In genomic region chr20:50428463-50428828, GRCh38 we compare ENCODE assay signal across 24 cellular contexts.
"Had no signal": no experiment of that assay in that cellular context is flagged by ENCODE, and none has a peak within 500 bp of the region (broad histone marks: within the 10 kb centered on the region; RNA-seq: fewer than 3 reads in every experiment).

No MANE protein-coding gene starts in this region.

- H3K4me3 ChIP-seq: colonic mucosa, esophagus squamous epithelium, left lung, neural progenitor cell, right atrium auricular region, sigmoid colon, testis, tibial artery had no signal

- ATAC-seq: left lung; naive thymus-derived CD4-positive, alpha-beta T cell; stimulated activated memory B cell treated with anti-CD40 and anti-IgM and Interleukin-4, amounts not matched to agents 10 μg/mL and 1 μg/mL and 100 μg/mL, for 72 hours; stimulated activated naive CD8-positive, alpha-beta T cell treated with anti-CD3 and anti-CD28 coated beads, Interleukin-15, Interleukin-2, amounts not matched to agents 100 U/mL and 50 U/mL, for 24 hours had no signal

- DNase-seq: colonic mucosa; effector memory CD4-positive, alpha-beta T cell; erythroblast; esophagus squamous epithelium; head of caudate nucleus; left lung; mesendoderm; midbrain; naive thymus-derived CD4-positive, alpha-beta T cell; stimulated activated CD4-positive, alpha-beta T cell treated with anti-CD3 and anti-CD28 coated beads, Interleukin-4, amount 100 ng/mL, for 4 hours; stimulated activated naive CD8-positive, alpha-beta T cell treated with anti-CD3 and anti-CD28 coated beads, Interleukin-15, Interleukin-2, amounts not matched to agents 100 U/mL and 50 U/mL, for 24 hours; substantia nigra had no signal

- FAIRE-seq: endothelial cell of umbilical vein, frontal cortex had no signal

- H3K27me3 ChIP-seq: colonic mucosa, esophagus squamous epithelium, left lung, neural progenitor cell, right atrium auricular region, sigmoid colon, testis, tibial artery had no signal

- H3K27me3 Mint-ChIP-seq: type B pancreatic cell had no signal

- H3K9me3 Mint-ChIP-seq: naive thymus-derived CD4-positive, alpha-beta T cell; nephron; neural progenitor cell; stimulated activated memory B cell treated with anti-CD40 and anti-IgM and Interleukin-4, amounts not matched to agents 10 μg/mL and 1 μg/mL and 100 μg/mL, for 72 hours; type B pancreatic cell had no signal

- H3K36me3 Mint-ChIP-seq: naive thymus-derived CD4-positive, alpha-beta T cell; neural progenitor cell; stimulated activated memory B cell treated with anti-CD40 and anti-IgM and Interleukin-4, amounts not matched to agents 10 μg/mL and 1 μg/mL and 100 μg/mL, for 72 hours; type B pancreatic cell had no signal

- H3K9me3 ChIP-seq: colonic mucosa, esophagus squamous epithelium, left lung, right atrium auricular region, sigmoid colon, testis, tibial artery had no signal

- H3K36me3 ChIP-seq: colonic mucosa, esophagus squamous epithelium, left lung, neural progenitor cell, right atrium auricular region, sigmoid colon, tibial artery had no signal

- H3K4me1 ChIP-seq: colonic mucosa, parathyroid adenoma had no signal

- H3K4me3 Mint-ChIP-seq: naive thymus-derived CD4-positive, alpha-beta T cell; nephron; neural progenitor cell; stimulated activated memory B cell treated with anti-CD40 and anti-IgM and Interleukin-4, amounts not matched to agents 10 μg/mL and 1 μg/mL and 100 μg/mL, for 72 hours; type B pancreatic cell had no signal

- H3K4me1 Mint-ChIP-seq: stimulated activated memory B cell treated with anti-CD40 and anti-IgM and Interleukin-4, amounts not matched to agents 10 μg/mL and 1 μg/mL and 100 μg/mL, for 72 hours had no signal

- H3K27ac ChIP-seq: colonic mucosa, neural progenitor cell, parathyroid adenoma, sigmoid colon, testis had no signal

- H3K27ac Mint-ChIP-seq: neural progenitor cell; progenitor cell of endocrine pancreas; stimulated activated memory B cell treated with anti-CD40 and anti-IgM and Interleukin-4, amounts not matched to agents 10 μg/mL and 1 μg/mL and 100 μg/mL, for 72 hours had no signal
